In genomic region chr10:4654496-4654895, GRCh38 we compare ENCODE assay signal across 18 cellular contexts.
"Had no signal": no experiment of that assay in that cellular context is flagged by ENCODE, and none has a peak within 500 bp of the region (broad histone marks: within the 10 kb centered on the region; RNA-seq: fewer than 3 reads in every experiment).

No MANE protein-coding gene starts in this region.

- H3K4me1 Mint-ChIP-seq: naive B cell had no signal

- FAIRE-seq: urothelium cell line had no signal

- H3K4me3 Mint-ChIP-seq: naive B cell, type B pancreatic cell had no signal

- ATAC-seq: left colon had no signal

- H3K9me3 Mint-ChIP-seq: naive B cell, type B pancreatic cell had no signal

- H3K27ac Mint-ChIP-seq: naive B cell, type B pancreatic cell had no signal

- H3K36me3 Mint-ChIP-seq: naive B cell, type B pancreatic cell had no signal

- H3K36me3 ChIP-seq: neutrophil, right atrium auricular region, sigmoid colon had no signal

- DNase-seq: cortex of kidney; dorsolateral prefrontal cortex; effector CD8-positive, alpha-beta T cell; foreskin melanocyte; head of caudate nucleus; left colon; mesendoderm; naive B cell; posterior cingulate gyrus; sigmoid colon; stimulated activated CD4-positive, alpha-beta T cell treated with anti-CD3 and anti-CD28 coated beads, Interleukin-2, amount 100 ng/mL, for 48 hours; stimulated activated naive CD4-positive, alpha-beta T cell treated with Interleukin-2 at 50 U/mL for 16 hours had no signal

- H3K27ac ChIP-seq: dorsolateral prefrontal cortex, hepatocyte, neutrophil, right atrium auricular region, sigmoid colon had no signal

- H3K27me3 ChIP-seq: dorsolateral prefrontal cortex, hepatocyte, neutrophil, right atrium auricular region, sigmoid colon had no signal

- H2AFZ ChIP-seq: hepatocyte had no signal

- H3K79me2 ChIP-seq: hepatocyte had no signal

- H3K27me3 Mint-ChIP-seq: naive B cell, type B pancreatic cell had no signal

- H3K9me3 ChIP-seq: neutrophil, right atrium auricular region, sigmoid colon had no signal

- H3K4me2 ChIP-seq: hepatocyte had no signal

- H3K4me3 ChIP-seq: dorsolateral prefrontal cortex, hepatocyte, right atrium auricular region, sigmoid colon, skin epidermis had no signal
